Comparison of ENCODE assay signal across 9 cellular contexts in the genomic region with DNA sequence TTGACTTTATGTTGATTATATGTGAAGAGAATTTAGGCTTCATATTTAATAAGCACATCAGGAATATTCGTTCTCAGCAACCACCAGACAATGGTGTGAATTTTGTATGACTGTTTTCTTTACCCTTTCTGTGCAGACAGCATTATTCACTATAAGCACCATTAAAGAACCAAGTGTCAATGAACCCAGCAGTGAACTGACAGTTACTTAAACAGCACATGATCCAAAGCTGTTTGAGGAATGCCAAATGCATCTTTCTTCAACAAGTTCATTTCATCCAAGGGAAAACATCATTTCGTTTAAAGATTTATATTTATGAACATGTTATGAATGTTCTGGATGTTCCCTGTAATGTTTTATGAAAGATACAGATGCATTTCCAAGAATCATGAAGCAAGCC.
"Had no signal": no experiment of that assay in that cellular context is flagged by ENCODE, and none has a peak within 500 bp of the region (broad histone marks: within the 10 kb centered on the region; RNA-seq: fewer than 3 reads in every experiment).

No MANE protein-coding gene starts in this region.

- H3K4me1 ChIP-seq: HAP-1 had no signal

- H3K27ac ChIP-seq: HL-60 had no signal

- H3K4me2 ChIP-seq: GM23338 had no signal

- H3K27ac Mint-ChIP-seq: GM23338, HFFc6, IgD-negative memory B cell had no signal

- H2AFZ ChIP-seq: GM23338 had no signal

- ATAC-seq: GM23338, HCT116, HepG2 had no signal

- H3K9me3 ChIP-seq: HAP-1 had no signal

- H3K36me3 Mint-ChIP-seq: IgD-negative memory B cell had no signal

- H3K9me3 Mint-ChIP-seq: GM23338, HFFc6, IgD-negative memory B cell had no signal

- H3K4me3 ChIP-seq: GM23338, HAP-1 had no signal

- H3K36me3 ChIP-seq: HAP-1 had no signal

- DNase-seq: H7, HFFc6, KBM-7 had no signal
